18 cellular contexts compared by ENCODE assay signal in genomic region chr3:42892169-42892568, GRCh38. TPM values are rescaled to one million over a fixed set of nuclear protein-coding genes. Genes with fewer than 3 reads are reported as not detected.
A peak's percentile ranks its signal among the peaks of the same experiment; 100 is the strongest.
DNase-seq lines count a peak whose midpoint lies in the region; ATAC-seq and TF ChIP-seq lines count a peak whose summit lies in the region.
"Had no signal": no experiment of that assay in that cellular context is flagged by ENCODE, and none has a peak within 500 bp of the region (broad histone marks: within the 10 kb centered on the region; RNA-seq: fewer than 3 reads in every experiment).

No MANE protein-coding gene starts in this region.

- WGBS in endodermal cell (ENCODE audit: insufficient coverage in 1 of 2, insufficient read length in 1 of 2), 2 experiments, result 91 to 100% methylated on average over 1 of the region's 1 CpG
- WGBS in mesendoderm (ENCODE audit: extremely low coverage, insufficient coverage, low lambda C conversion rate), result no CpG with 5 or more reads among the region's 1 CpG
- 78% methylated on average over 1 of the region's 1 CpG for WGBS in mesenchymal stem cell

- H3K27ac Mint-ChIP-seq in endodermal cell, result peak overlapping the region; percentile 81
- H3K27ac Mint-ChIP-seq: CD4-positive, alpha-beta T cell had no signal

- H2BK12ac ChIP-seq in mesenchymal stem cell (ENCODE audit: low read length in 2 of 2), result no peak overlapping the region

- H3K4me1 ChIP-seq in endodermal cell (ENCODE audit: control insufficient read depth, insufficient read depth, low read length), result peaks cover 21% of the 10 kb centered on the region
- peaks cover 5% of the 10 kb centered on the region for H3K4me1 ChIP-seq in mesendoderm (ENCODE audit: control insufficient read depth, low read depth, low read length)
- H3K4me1 ChIP-seq in mesenchymal stem cell (ENCODE audit: control insufficient read depth, insufficient read depth, low read depth, low read length), result no peaks in the 10 kb centered on the region

- H3K36me3 ChIP-seq in endodermal cell (ENCODE audit: control insufficient read depth, insufficient read depth, low read length) (no peaks in the 10 kb centered on the region), mesendoderm (ENCODE audit: control insufficient read depth, insufficient read depth, low read length) (no peaks in the 10 kb centered on the region), mesenchymal stem cell (ENCODE audit: control insufficient read depth in 1 of 2, insufficient read depth in 2 of 2, low read depth in 1 of 2, low read length in 2 of 2) (no peaks in the 10 kb centered on the region)

- no peaks in the 10 kb centered on the region for H3K27me3 Mint-ChIP-seq in endodermal cell (ENCODE audit: insufficient read depth)

- no peak overlapping the region for H4K91ac ChIP-seq in mesenchymal stem cell (ENCODE audit: low read length)

- no peak for TF ChIP-seq CTCF in endodermal cell (conservative IDR thresholded peaks at IDR 0.05)

- no peak overlapping the region for H3K4me3 Mint-ChIP-seq in endodermal cell
- H3K4me3 Mint-ChIP-seq: CD4-positive, alpha-beta T cell had no signal

- no peaks in the 10 kb centered on the region for H3K9me3 ChIP-seq in endodermal cell (ENCODE audit: control insufficient read depth, low read length)
- H3K9me3 ChIP-seq in mesenchymal stem cell (ENCODE audit: control insufficient read depth, low read length), result no peaks in the 10 kb centered on the region
- H3K9me3 ChIP-seq: Caco-2 had no signal

- H3K9me3 Mint-ChIP-seq in endodermal cell, result no peaks in the 10 kb centered on the region
- H3K9me3 Mint-ChIP-seq: CD4-positive, alpha-beta T cell had no signal

- H3K14ac ChIP-seq in mesenchymal stem cell (ENCODE audit: low read length in 2 of 2), result no peak overlapping the region

- H3K79me1 ChIP-seq in mesendoderm (ENCODE audit: low read length) (no peaks in the 10 kb centered on the region), mesenchymal stem cell (replicated peaks; ENCODE audit: low read length, poor library complexity, severe bottlenecking) (no peaks in the 10 kb centered on the region)

- no peak overlapping the region for H3K4me3 ChIP-seq in endodermal cell (ENCODE audit: low read length)
- no peak overlapping the region for H3K4me3 ChIP-seq in mesendoderm (ENCODE audit: low read length)
- no peak overlapping the region for H3K4me3 ChIP-seq in mesenchymal stem cell (ENCODE audit: insufficient read depth in 1 of 2, low read depth in 1 of 2, low read length in 2 of 2)

- H3K4me2 ChIP-seq in mesendoderm (ENCODE audit: low read length), result no peak overlapping the region
- no peak overlapping the region for H3K4me2 ChIP-seq in mesenchymal stem cell (ENCODE audit: low read length, poor library complexity, severe bottlenecking)

- no peak overlapping the region for H4K5ac ChIP-seq in mesendoderm (ENCODE audit: low read length)

- H3K27ac ChIP-seq in endodermal cell (ENCODE audit: low read depth, low read length) (no peak overlapping the region), mesendoderm (ENCODE audit: low read depth, low read length) (no peak overlapping the region), mesenchymal stem cell (ENCODE audit: low read length, poor library complexity, severe bottlenecking) (no peak overlapping the region)

- no peak overlapping the region for H3K23ac ChIP-seq in mesendoderm (ENCODE audit: low read length)
- no peak overlapping the region for H3K23ac ChIP-seq in mesenchymal stem cell (ENCODE audit: low read length in 2 of 2)

- no peaks in the 10 kb centered on the region for H3K36me3 Mint-ChIP-seq in endodermal cell (ENCODE audit: low read depth)

- no peaks in the 10 kb centered on the region for H3K27me3 ChIP-seq in endodermal cell (ENCODE audit: control insufficient read depth, insufficient read depth, low read length, poor library complexity, severe bottlenecking)
- H3K27me3 ChIP-seq in mesendoderm (ENCODE audit: insufficient read depth, low read length, poor library complexity), result no peaks in the 10 kb centered on the region
- peaks cover 13 to 16% of the 10 kb centered on the region in 2 experiments for H3K27me3 ChIP-seq in mesenchymal stem cell (ENCODE audit: control insufficient read depth in 1 of 2, insufficient read depth in 1 of 2, low read length in 2 of 2)

- H2AFZ ChIP-seq in mesenchymal stem cell (ENCODE audit: low read depth, low read length), result no peak overlapping the region

- no peak overlapping the region for H3K4ac ChIP-seq in mesendoderm (ENCODE audit: low read depth, low read length)
- no peak overlapping the region for H3K4ac ChIP-seq in mesenchymal stem cell (ENCODE audit: low read depth in 1 of 2, low read length in 2 of 2)

- H2BK5ac ChIP-seq in mesendoderm (ENCODE audit: low read length) (no peak overlapping the region), mesenchymal stem cell (ENCODE audit: low read depth, low read length, poor library complexity, severe bottlenecking) (no peak overlapping the region)

- H2AK5ac ChIP-seq in mesendoderm (ENCODE audit: low read length) (no peak overlapping the region), mesenchymal stem cell (ENCODE audit: low read length, severe bottlenecking) (no peak overlapping the region)

- H3K4me1 Mint-ChIP-seq in endodermal cell, result peaks cover 53% of the 10 kb centered on the region

- H2BK15ac ChIP-seq in mesendoderm (replicated peaks; ENCODE audit: low read depth), result peak overlapping the region; percentile 85
- no peak overlapping the region for H2BK15ac ChIP-seq in mesenchymal stem cell (ENCODE audit: low read depth, poor library complexity, severe bottlenecking)

- ATAC-seq in HG02938 (IDR thresholded peaks at IDR 0.05; ENCODE audit: unreplicated experiment), result no peak

- H4K8ac ChIP-seq in mesendoderm (ENCODE audit: low read depth, low read length) (no peak overlapping the region), mesenchymal stem cell (ENCODE audit: low read length) (no peak overlapping the region)

- no peaks in the 10 kb centered on the region for H3K79me2 ChIP-seq in mesendoderm (ENCODE audit: control insufficient read depth, insufficient read depth, low read length)

- DNase-seq in EL (peak; percentile 13), LHCN-M2 (ENCODE audit: low read depth) (peak; percentile 11), endodermal cell (no peak), mesendoderm (no peak), AG20443 (ENCODE audit: low spot score) (no peak), NCI-H526 (lab: John Stamatoyannopoulos, UW) (no peak), mesenchymal stem cell (no peak)
- DNase-seq: Caco-2; CD4-positive, alpha-beta T cell; KBM-7; NCI-H1105 treated with DMSO at 0.1 percent for 48 hours; NCI-H1694; NCI-H510A; NCI-H774; Right ventricle myocardium superior had no signal

- no peak overlapping the region for H3K9ac ChIP-seq in endodermal cell (ENCODE audit: extremely low read depth, low read length, poor library complexity, severe bottlenecking)
- H3K9ac ChIP-seq in mesendoderm (ENCODE audit: low read length), result no peak overlapping the region
- no peak overlapping the region for H3K9ac ChIP-seq in mesenchymal stem cell (ENCODE audit: low read length)

- H3K56ac ChIP-seq in mesendoderm (ENCODE audit: low read length), result no peak overlapping the region

- H3K18ac ChIP-seq in mesendoderm (ENCODE audit: low read length) (no peak overlapping the region), mesenchymal stem cell (ENCODE audit: low read depth in 1 of 2, low read length in 2 of 2) (no peak overlapping the region)

- H2BK120ac ChIP-seq in mesendoderm (ENCODE audit: low read depth, low read length), result no peak overlapping the region
- no peak overlapping the region for H2BK120ac ChIP-seq in mesenchymal stem cell (ENCODE audit: low read depth, low read length)

RNA-seq across cellular contexts. Expression of gene ZNF662, which starts 13.8 kb away (rescaled TPM):
- 1.3 and 1.4 TPM in 2 replicates for total RNA-seq in LHCN-M2 (2014; rRNA removed)
- polyA plus RNA-seq in LHCN-M2 (2012), result 1.4 TPM
- 1 to 10 TPM in 1 of 2 donors, not detected in 1; 1.8 TPM for total RNA-seq in endodermal cell
- not detected for polyA plus RNA-seq in endodermal cell (2013, experiment 1 of 2)
- polyA plus RNA-seq in endodermal cell (2013, experiment 2 of 2), result 0.08 TPM
- 0.10 TPM for polyA plus RNA-seq in mesendoderm (2013, experiment 1 of 2)
- polyA plus RNA-seq in mesendoderm (2013, experiment 2 of 2), result 0.08 TPM
- polyA plus RNA-seq in mesenchymal stem cell (2013, experiment 1 of 2), result not detected
- not detected for polyA plus RNA-seq in mesenchymal stem cell (2013, experiment 2 of 2)
- total RNA-seq: OCI-LY7 had no signal

RNA-seq across cellular contexts. Expression of gene CYP8B1, which starts 16.5 kb away (rescaled TPM):
- total RNA-seq in LHCN-M2 (2014; rRNA removed) (not detected in 2 replicates), endodermal cell (not detected)
- not detected for polyA plus RNA-seq in LHCN-M2 (2012)
- polyA plus RNA-seq in endodermal cell (2013, experiment 1 of 2), result not detected
- polyA plus RNA-seq in endodermal cell (2013, experiment 2 of 2), result not detected
- 0.01 TPM for polyA plus RNA-seq in mesendoderm (2013, experiment 1 of 2)
- polyA plus RNA-seq in mesendoderm (2013, experiment 2 of 2), result not detected
- polyA plus RNA-seq in mesenchymal stem cell (2013, experiment 1 of 2), result not detected
- not detected for polyA plus RNA-seq in mesenchymal stem cell (2013, experiment 2 of 2)
- total RNA-seq: Caco-2; CD4-positive, alpha-beta T cell; OCI-LY7; Right ventricle myocardium superior had no signal
- polyA plus RNA-seq: BJ had no signal

Comparison
In these comparisons a context has a peak if more than half of its experiments do, and no peak if none do; other contexts are left out.
1. DNase-seq: peak in EL (single experiment) and LHCN-M2 (single experiment); none in endodermal cell (single experiment), mesendoderm (single experiment), AG20443 (single experiment), NCI-H526 (0 of 2) and mesenchymal stem cell (single experiment).